ENCODE assay signal across 1 cellular context in the genomic region with DNA sequence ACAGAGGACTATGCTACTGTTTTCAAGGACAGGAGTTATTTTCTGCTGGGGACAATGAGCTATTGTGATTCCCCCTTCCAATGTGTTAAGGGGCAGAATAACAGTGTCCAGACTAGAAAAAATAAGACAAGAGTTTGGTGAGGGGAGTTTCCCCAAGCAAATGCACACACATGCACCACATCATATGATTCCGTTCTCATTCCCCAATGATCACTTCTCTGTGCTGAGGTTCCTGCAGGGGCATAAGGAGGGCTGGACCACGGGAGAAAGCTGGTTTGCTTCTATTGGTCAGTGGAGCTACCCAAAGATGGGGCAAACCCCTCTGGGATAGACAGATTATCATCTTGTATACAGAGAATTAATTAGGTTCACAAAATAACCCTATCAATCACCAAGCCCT.
A peak's percentile ranks its signal among the peaks of the same experiment; 100 is the strongest.
TF ChIP-seq lines count a peak whose summit lies in the region.

No MANE protein-coding gene starts in this region.

TF ChIP-seq in HepG2, 621 proteins besides CTCF, POLR2A, EP300 and RAD21 (continued from another document):
- TF ChIP-seq E2F2 (CRISPR knock-in tag; IDR thresholded peaks at IDR 0.05; ENCODE audit: borderline replicate concordance) (no peak), KDM5B (CRISPR knock-in tag; IDR thresholded peaks at IDR 0.05; ENCODE audit: borderline replicate concordance) (no peak), SOX5 (CRISPR knock-in tag; IDR thresholded peaks at IDR 0.05; ENCODE audit: borderline replicate concordance) (peak; percentile 39; the same call in 1 of the 2 replicates), ZNF501 (CRISPR knock-in tag; IDR thresholded peaks at IDR 0.05) (no peak), NR2F1 (CRISPR knock-in tag; IDR thresholded peaks at IDR 0.05) (no peak), ZNF773 (CRISPR knock-in tag; IDR thresholded peaks at IDR 0.05; ENCODE audit: borderline replicate concordance) (no peak)
